In the genomic region with DNA sequence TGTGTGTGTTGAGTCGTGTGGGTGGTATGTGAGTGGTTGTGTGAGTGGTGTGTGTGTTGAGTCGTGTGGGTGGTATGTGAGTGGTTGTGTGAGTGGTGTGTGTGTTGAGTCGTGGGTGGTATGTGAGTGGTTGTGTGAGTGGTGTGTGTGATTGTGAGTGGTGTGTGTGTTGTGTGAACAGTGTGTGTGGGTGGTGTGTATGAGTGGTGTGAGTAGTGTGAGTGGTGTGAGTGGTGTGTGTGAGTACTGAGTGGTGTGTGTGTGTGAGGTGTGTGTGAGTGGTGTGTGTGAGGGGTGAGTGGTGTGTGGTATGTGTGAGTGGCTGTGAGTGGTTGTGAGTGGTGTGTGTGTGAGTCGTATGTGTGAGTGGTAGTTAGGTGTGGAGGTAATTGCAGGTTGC, we compare ENCODE assay signal across 8 cellular contexts. TPM values are rescaled to one million over a fixed set of nuclear protein-coding genes. Genes with fewer than 3 reads are reported as not detected.
DNase-seq lines count a peak whose midpoint lies in the region; ATAC-seq, FAIRE-seq and TF ChIP-seq lines count a peak whose summit lies in the region.
"Not testable (repeated sequence)": the region's sequence is repeated elsewhere in the genome, so short reads cannot be mapped to it uniquely, and the experiment has no call there.
"Had no signal": no experiment of that assay in that cellular context is flagged by ENCODE, and none has a peak within 500 bp of the region (broad histone marks: within the 10 kb centered on the region; RNA-seq: fewer than 3 reads in every experiment).

No MANE protein-coding gene starts in this region.

- not testable (repeated sequence) for H3K4me3 Mint-ChIP-seq in activated T-helper 17 cell treated with anti-CD3 and anti-CD28 coated beads, Interleukin-2, amount 50 U/mL, for 72 hours

- intact Hi-C loops in right cardiac atrium (cut with DNase I); posterior vena cava (cut with DNase I): not testable (repeated sequence)

- not testable (repeated sequence) for H2BK20ac ChIP-seq in H1 (ENCODE audit: low read length)

- H2BK5ac ChIP-seq in H1 (ENCODE audit: low read depth, low read length): peak overlapping the region; percentile 4; the same call in 1 of the 2 replicates
- not testable (repeated sequence) for H2BK5ac ChIP-seq in mesendoderm (ENCODE audit: low read length)

- DNase-seq in H1 (ENCODE audit: low read depth in 1 of 2, low spot score in 2 of 2): not testable (repeated sequence)
- peak in 1 of 3 donors; percentile 13 for DNase-seq in right cardiac atrium
- DNase-seq in mesendoderm: peak; percentile 19
- DNase-seq in posterior vena cava (ENCODE audit: low spot score): peak; percentile 4
- DNase-seq in superior temporal gyrus (ENCODE audit: extremely low spot score): peak; percentile 1

- not testable (repeated sequence) for H3K4me3 ChIP-seq in HEK293 (ENCODE audit: low read depth, low read length); H1 (ENCODE audit: extremely low read depth in 1 of 4, insufficient read depth in 2 of 4, low read depth in 3 of 4, low read length in 4 of 4); right cardiac atrium (ENCODE audit: low read length); mesendoderm (ENCODE audit: low read length)

- H3K27me3 Mint-ChIP-seq in activated T-helper 17 cell treated with anti-CD3 and anti-CD28 coated beads, Interleukin-2, amount 50 U/mL, for 72 hours: not testable (repeated sequence)

- H2BK15ac ChIP-seq in H1 (ENCODE audit: low read length): 0 out of 2 replicates have a peak overlapping the region, but pooled peaks have one; percentile 10
- H2BK15ac ChIP-seq in mesendoderm (replicated peaks; ENCODE audit: low read depth): not testable (repeated sequence)

- not testable (repeated sequence) for H3K36me3 ChIP-seq in HEK293 (ENCODE audit: control insufficient read depth in 2 of 2, insufficient read depth in 1 of 2, low read length in 2 of 2); H1 (ENCODE audit: control insufficient read depth in 2 of 4, insufficient read depth in 4 of 4, low read length in 3 of 4); mesendoderm (ENCODE audit: control insufficient read depth, insufficient read depth, low read length)

- not testable (repeated sequence) for TF ChIP-seq POLR2A in H1 (IDR thresholded peaks at IDR 0.05; ENCODE audit: control extremely low read depth in 1 of 2, low read depth in 2 of 2, low read length in 2 of 2)

- H4K8ac ChIP-seq in H1 (ENCODE audit: extremely low read depth, insufficient read depth, low read length); mesendoderm (ENCODE audit: low read depth, low read length): not testable (repeated sequence)

- not testable (repeated sequence) for H3K23me2 ChIP-seq in H1 (ENCODE audit: low read depth, low read length)

- peak overlapping the region; percentile 90 for H3K56ac ChIP-seq in H1 (replicated peaks; ENCODE audit: insufficient read length, low read depth, low read length)
- H3K56ac ChIP-seq in mesendoderm (ENCODE audit: low read length): not testable (repeated sequence)

- not testable (repeated sequence) for H3K79me2 ChIP-seq in H1 (ENCODE audit: control insufficient read depth in 1 of 2, insufficient read depth in 2 of 2, low read length in 2 of 2); mesendoderm (ENCODE audit: control insufficient read depth, insufficient read depth, low read length)

- not testable (repeated sequence) for H3K27ac ChIP-seq in HEK293 (ENCODE audit: extremely low read depth, low read depth, low read length); H1 (ENCODE audit: low read depth, low read length); right cardiac atrium (ENCODE audit: low read length); mesendoderm (ENCODE audit: low read depth, low read length)

- TF ChIP-seq CTCF in HEK293 (tag by site-specific recombination; IDR thresholded peaks at IDR 0.05); H1 (IDR thresholded peaks at IDR 0.05; ENCODE audit: control extremely low read depth in 1 of 3, insufficient read depth in 1 of 3, low read depth in 1 of 3, low read length in 3 of 3): not testable (repeated sequence)

- not testable (repeated sequence) for H4K5ac ChIP-seq in H1 (ENCODE audit: insufficient read length, low read depth, low read length); mesendoderm (ENCODE audit: low read length)

- CTCF ChIA-PET in HEK293 (lab: Yijun Ruan, JAX); H1 (lab: Charles Lee; ENCODE audit: partially characterized antibody): not testable (repeated sequence)

- not testable (repeated sequence) for H3K27me3 ChIP-seq in H1 (replicated peaks in 1 of 4; ENCODE audit: control insufficient read depth in 3 of 4, extremely low read depth in 1 of 4, insufficient read depth in 3 of 4, low read length in 3 of 4); right cardiac atrium (ENCODE audit: control insufficient read depth, insufficient read depth); mesendoderm (ENCODE audit: insufficient read depth, low read length, poor library complexity)

- not testable (repeated sequence) for FAIRE-seq in H1 (lab: Jason Lieb, UNC)

- not testable (repeated sequence) for H2AFZ ChIP-seq in H1 (ENCODE audit: low read length)

- H3K4me1 ChIP-seq in HEK293 (ENCODE audit: control insufficient read depth, insufficient read depth, low read length); H1 (replicated peaks in 1 of 4; ENCODE audit: control insufficient read depth in 3 of 4, insufficient read depth in 4 of 4, low read length in 3 of 4); right cardiac atrium (ENCODE audit: control insufficient read depth, insufficient read depth, low read length); mesendoderm (ENCODE audit: control insufficient read depth, low read depth, low read length): not testable (repeated sequence)

- H3K9me3 ChIP-seq in HEK293 (ENCODE audit: control insufficient read depth, insufficient read depth, low read depth, low read length); H1 (ENCODE audit: insufficient read depth in 2 of 2, low read depth in 1 of 2, low read length in 1 of 2); right cardiac atrium (ENCODE audit: control insufficient read depth, low read length): not testable (repeated sequence)

- H3K23ac ChIP-seq in H1 (ENCODE audit: insufficient read length); mesendoderm (ENCODE audit: low read length): not testable (repeated sequence)

- TF ChIP-seq EP300 in H1 (IDR thresholded peaks at IDR 0.05; ENCODE audit: borderline replicate concordance in 1 of 2, low read depth in 2 of 2, low read length in 2 of 2): not testable (repeated sequence)

- peak overlapping the region; percentile 5 for H3K4ac ChIP-seq in H1 (replicated peaks; ENCODE audit: insufficient read length, low read depth, low read length)
- H3K4ac ChIP-seq in mesendoderm (ENCODE audit: low read depth, low read length): not testable (repeated sequence)

- TF ChIP-seq RAD21 in H1 (IDR thresholded peaks at IDR 0.05 in 1 of 2, conservative IDR thresholded peaks at IDR 0.05 in 1 of 2; ENCODE audit: low read depth in 2 of 2, low read length in 2 of 2): not testable (repeated sequence)

- POLR2A ChIA-PET in HEK293 (lab: Yijun Ruan, JAX); H1 (lab: Charles Lee; ENCODE audit: partially characterized antibody): not testable (repeated sequence)

- not testable (repeated sequence) for H3K9me3 Mint-ChIP-seq in activated T-helper 17 cell treated with anti-CD3 and anti-CD28 coated beads, Interleukin-2, amount 50 U/mL, for 72 hours

- not testable (repeated sequence) for H4K91ac ChIP-seq in H1 (replicated peaks; ENCODE audit: insufficient read length, low read length)

- peak overlapping the region in 1 of 4 experiments; percentile 54; a peak in 1 of 7 replicates for H3K9ac ChIP-seq in H1 (replicated peaks in 1 of 4; ENCODE audit: extremely low read depth in 1 of 4, low read depth in 3 of 4, low read length in 3 of 4)
- H3K9ac ChIP-seq in mesendoderm (ENCODE audit: low read length): not testable (repeated sequence)

- H3K14ac ChIP-seq in H1 (ENCODE audit: insufficient read length): not testable (repeated sequence)

- not testable (repeated sequence) for H3K36me3 Mint-ChIP-seq in activated T-helper 17 cell treated with anti-CD3 and anti-CD28 coated beads, Interleukin-2, amount 50 U/mL, for 72 hours (ENCODE audit: low read depth)

- not testable (repeated sequence) for H3K79me1 ChIP-seq in H1 (ENCODE audit: low read depth, low read length); mesendoderm (ENCODE audit: low read length)

- not testable (repeated sequence) for H3K18ac ChIP-seq in H1 (ENCODE audit: extremely low read depth, low read length); mesendoderm (ENCODE audit: low read length)

- H3K27ac Mint-ChIP-seq in activated T-helper 17 cell treated with anti-CD3 and anti-CD28 coated beads, Interleukin-2, amount 50 U/mL, for 72 hours: not testable (repeated sequence)

- peak overlapping the region; percentile 59; the same call in 1 of the 2 replicates for H2AK5ac ChIP-seq in H1 (ENCODE audit: low read depth, low read length)
- H2AK5ac ChIP-seq in mesendoderm (ENCODE audit: low read length): not testable (repeated sequence)

- H3K4me2 ChIP-seq in H1 (ENCODE audit: insufficient read depth in 1 of 2, low read depth in 2 of 2, low read length in 2 of 2); mesendoderm (ENCODE audit: low read length): not testable (repeated sequence)

- H3K4me1 Mint-ChIP-seq in activated T-helper 17 cell treated with anti-CD3 and anti-CD28 coated beads, Interleukin-2, amount 50 U/mL, for 72 hours: not testable (repeated sequence)

- not testable (repeated sequence) for H4K20me1 ChIP-seq in H1 (replicated peaks in 1 of 2; ENCODE audit: control insufficient read depth in 1 of 2, insufficient read depth in 2 of 2, low read length in 2 of 2)

- not testable (repeated sequence) for H2BK120ac ChIP-seq in H1 (replicated peaks; ENCODE audit: low read depth, low read length); mesendoderm (ENCODE audit: low read depth, low read length)

- not testable (repeated sequence) for H2BK12ac ChIP-seq in H1 (ENCODE audit: low read depth, low read length)

- peak; percentile 37 for ATAC-seq in activated T-helper 17 cell treated with anti-CD3 and anti-CD28 coated beads, Interleukin-2, amount 50 U/mL, for 72 hours (replicated peaks)
- peak; percentile 37 to 41 for ATAC-seq in right cardiac atrium

- 69% methylated on average over 2 of the region's 4 CpGs; no CpG with 5 or more reads in 1 of the 2 experiments for whole genome bisulfite sequencing in H1 (ENCODE audit: extremely low coverage in 1 of 2, insufficient coverage in 1 of 2, insufficient read length in 1 of 2, insufficient replicate concordance in 2 of 2, low coverage in 1 of 2, low lambda C conversion rate in 2 of 2, missing lambda C conversion rate in 1 of 2), 2 experiments
- 50% methylated on average over 3 of the region's 4 CpGs for WGBS in right cardiac atrium
- 50% methylated on average over 1 of the region's 4 CpGs for WGBS in mesendoderm (ENCODE audit: extremely low coverage, insufficient coverage, low lambda C conversion rate)

RNA-seq across cellular contexts. Expression of gene CHRFAM7A, which starts 17.5 kb away (rescaled TPM):
- not detected for total RNA-seq in activated T-helper 17 cell treated with anti-CD3 and anti-CD28 coated beads, Interleukin-2, amount 50 U/mL, for 72 hours
- 3.3 and 7.3 TPM in 2 replicates for total RNA-seq in H1 (2021; fragmentation: NEBNext Ultra II Directional; extraction: Animal tissue kit (Norgen Biotek cat#: 25700))
- polyA plus RNA-seq in H1 (2011; rRNA removed) (3.0 and 3.1 TPM in 2 replicates), right cardiac atrium (1.3 TPM)
- polyA plus RNA-seq in H1 (2011; cell fraction: cytosol; rRNA removed): 2.6 TPM
- polyA plus RNA-seq in H1 (2011; cell fraction: nucleus; rRNA removed): 4.2 TPM
- polyA plus RNA-seq in H1 (2012, experiment 1 of 2): 1.9 to 6.8 TPM (median 3.0 TPM) in 4 replicates
- 2.5 TPM for polyA plus RNA-seq in H1 (2012, experiment 2 of 2)
- 1.4 TPM for polyA plus RNA-seq in H1 (2013, experiment 1 of 2)
- 1.1 TPM for polyA plus RNA-seq in H1 (2013, experiment 2 of 2)
- 5.2 and 7.3 TPM in 2 replicates for polyA minus RNA-seq in H1 (2011; rRNA and poly(A)+ RNA removed)
- 16.3 TPM for polyA minus RNA-seq in H1 (2011; cell fraction: cytosol; rRNA and poly(A)+ RNA removed)
- 7.7 TPM for polyA minus RNA-seq in H1 (2011; cell fraction: nucleus; rRNA and poly(A)+ RNA removed)
- total RNA-seq in right cardiac atrium (1 to 10 TPM; 1.2 to 4.9 (median 1.9) TPM), posterior vena cava (1 to 10 TPM; 5.1 to 8.3 TPM)
- polyA plus RNA-seq in mesendoderm (2013, experiment 1 of 2): 0.58 TPM
- 0.43 TPM for polyA plus RNA-seq in mesendoderm (2013, experiment 2 of 2)
- total RNA-seq: A673 had no signal

RNA-seq across cellular contexts. Expression of gene GOLGA8R, which starts 38.2 kb away (rescaled TPM):
- total RNA-seq in activated T-helper 17 cell treated with anti-CD3 and anti-CD28 coated beads, Interleukin-2, amount 50 U/mL, for 72 hours: 1 to 10 TPM; 1.0 to 1.6 TPM
- 0.10 and 0.34 TPM in 2 replicates for total RNA-seq in H1 (2021; fragmentation: NEBNext Ultra II Directional; extraction: Animal tissue kit (Norgen Biotek cat#: 25700))
- polyA plus RNA-seq in H1 (2011; rRNA removed) (0.03 TPM in 1 of 2 replicates, not detected in the other), right cardiac atrium (2.3 TPM)
- polyA plus RNA-seq in H1 (2011; cell fraction: cytosol; rRNA removed): 0.14 TPM
- polyA plus RNA-seq in H1 (2011; cell fraction: nucleus; rRNA removed): 0.33 TPM
- 0.13 to 0.16 TPM (median 0.15 TPM) in 4 replicates for polyA plus RNA-seq in H1 (2012, experiment 1 of 2)
- polyA plus RNA-seq in H1 (2012, experiment 2 of 2): not detected
- polyA plus RNA-seq in H1 (2013, experiment 1 of 2): 0.10 TPM
- polyA plus RNA-seq in H1 (2013, experiment 2 of 2): 0.11 TPM
- polyA minus RNA-seq in H1 (2011; rRNA and poly(A)+ RNA removed): 0.16 and 0.34 TPM in 2 replicates
- polyA minus RNA-seq in H1 (2011; cell fraction: cytosol; rRNA and poly(A)+ RNA removed): not detected
- polyA minus RNA-seq in H1 (2011; cell fraction: nucleus; rRNA and poly(A)+ RNA removed): 0.30 TPM
- total RNA-seq in right cardiac atrium (1 to 10 TPM; 2.8 to 6.0 (median 3.5) TPM), posterior vena cava (1 to 10 TPM; 3.4 to 8.0 TPM)
- 0.03 TPM for polyA plus RNA-seq in mesendoderm (2013, experiment 1 of 2)
- polyA plus RNA-seq in mesendoderm (2013, experiment 2 of 2): 0.06 TPM
